Comparison of ENCODE assay signal across 1 cellular context in genomic region chr7:4725014-4725951, GRCh38.
TF ChIP-seq lines count a peak whose summit lies in the region.

No MANE protein-coding gene starts in this region.

TF ChIP-seq in GM23338, 12 proteins besides CTCF, POLR2A, EP300 and RAD21 (continued from another document):
- TF ChIP-seq ZNF462 (CRISPR knock-in tag; IDR thresholded peaks at IDR 0.05) (no peak), ZNF331 (CRISPR knock-in tag; IDR thresholded peaks at IDR 0.05; ENCODE audit: low read depth) (no peak), POLR2AphosphoS5 (IDR thresholded peaks at IDR 0.05; ENCODE audit: low read depth) (no peak), EZH2 (IDR thresholded peaks at IDR 0.05; ENCODE audit: low read depth, unreplicated experiment) (no peak)
